In the genomic region with DNA sequence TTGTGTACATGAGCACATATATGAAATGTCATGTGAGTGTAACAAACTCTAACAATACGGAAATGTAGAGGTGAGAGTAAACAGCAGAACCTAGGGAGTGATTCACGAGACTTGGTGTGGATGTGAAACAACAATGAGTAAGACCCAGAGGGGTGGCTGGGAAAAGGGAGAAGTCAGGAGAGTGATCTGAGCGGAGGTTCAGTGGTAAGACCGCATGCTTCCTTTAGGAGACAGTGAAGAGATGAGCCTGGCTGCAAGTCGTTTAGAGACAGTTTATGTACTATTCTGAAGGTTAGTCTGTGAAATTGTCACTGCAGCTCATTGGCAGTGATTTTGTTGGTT, we compare ENCODE assay signal across 14 cellular contexts.
DNase-seq lines count a peak whose midpoint lies in the region; ATAC-seq, FAIRE-seq and TF ChIP-seq lines count a peak whose summit lies in the region.
"Had no signal": no experiment of that assay in that cellular context is flagged by ENCODE, and none has a peak within 500 bp of the region (broad histone marks: within the 10 kb centered on the region; RNA-seq: fewer than 3 reads in every experiment).

No MANE protein-coding gene starts in this region.

- H4K91ac ChIP-seq in IMR-90 (ENCODE audit: insufficient read depth, low read depth, low read length), result no peak overlapping the region

- H3K79me1 ChIP-seq in IMR-90 (ENCODE audit: low read depth in 1 of 2, low read length in 2 of 2), result 0 out of 4 replicates have a peak, but pooled peaks cover 2 to 6% of the 10 kb centered on the region in 2 experiments

- H2BK20ac ChIP-seq in IMR-90 (ENCODE audit: low read depth, low read length), result no peak overlapping the region

- peaks cover 3% of the 10 kb centered on the region; the same call in 1 of the 2 replicates for H3K9me1 ChIP-seq in IMR-90 (ENCODE audit: insufficient read depth, low read length)

- H3K4ac ChIP-seq in IMR-90 (ENCODE audit: low read depth, low read length), result no peak overlapping the region

- in situ Hi-C loops in IMR-90 (cut with MboI; ENCODE audit: low sequenced_read_pairs), result no loop called here

- H2BK120ac ChIP-seq in IMR-90 (ENCODE audit: low read depth, low read length), result no peak overlapping the region

- no peaks in the 10 kb centered on the region for H4K20me1 ChIP-seq in IMR-90 (ENCODE audit: insufficient read depth, low read length)

- intact Hi-C loops in IMR-90 (cut with micrococcal nuclease), result loop anchor here (5.0 kb wide), 1 partner anchor 699 kb away; no protein-coding TSS in a partner anchor
- intact Hi-C loops in left colon (cut with DNase I, micrococcal nuclease), result no loop called here

- no peaks in the 10 kb centered on the region for H3K9me3 ChIP-seq in IMR-90 (ENCODE audit: control insufficient read depth, insufficient read depth, low read length)
- H3K9me3 ChIP-seq: esophagus squamous epithelium had no signal

- no peaks in the 10 kb centered on the region for H3K27me3 ChIP-seq in IMR-90 (ENCODE audit: control insufficient read depth, insufficient read depth, low read length)

- dilution Hi-C loops in IMR-90 (cut with HindIII; ENCODE audit: low sequenced_read_pairs, unreplicated experiment), result no loop called here

- no peak overlapping the region; the same call in 1 of the 2 replicates for H3K14ac ChIP-seq in IMR-90 (replicated peaks; ENCODE audit: low read depth, low read length)

- no peak overlapping the region for H4K5ac ChIP-seq in IMR-90 (ENCODE audit: low read depth, low read length)

- FAIRE-seq in GM12892 (lab: Jason Lieb, UNC) (peak; percentile 77), frontal cortex (lab: Jason Lieb, UNC) (no peak)

- TF ChIP-seq CTCF in IMR-90 (conservative IDR thresholded peaks at IDR 0.05; ENCODE audit: low read depth, low read length), result no peak

- H3K56ac ChIP-seq in IMR-90 (ENCODE audit: extremely low read depth, insufficient read depth, low read length), result no peak overlapping the region

- H3K27ac ChIP-seq in IMR-90 (ENCODE audit: insufficient read depth, low read length), result no peak overlapping the region
- H3K27ac ChIP-seq: esophagus squamous epithelium had no signal

- no peak overlapping the region for H2AK5ac ChIP-seq in IMR-90 (ENCODE audit: low read depth, low read length)

- BruUV-seq in IMR-90 (replicated peaks; lab: Mats Ljungman, UMichigan), result no TSS peak

- no peak overlapping the region for H2BK15ac ChIP-seq in IMR-90 (ENCODE audit: low read depth, low read length)

- H3K23ac ChIP-seq in IMR-90 (ENCODE audit: low read depth, low read length), result no peak overlapping the region

- ATAC-seq in HG02571 (IDR thresholded peaks at IDR 0.05; ENCODE audit: unreplicated experiment) (peak; percentile 39), IMR-90 (ENCODE audit: low read depth) (no peak), left colon (no peak)
- ATAC-seq: activated CD8-positive, alpha-beta T cell treated with anti-CD3 and anti-CD28 coated beads, Interleukin-2, amount 10 ng/mL, durations not matched to agents 7 days and 5 days had no signal

- no peak overlapping the region for H3K4me3 ChIP-seq in IMR-90 (ENCODE audit: insufficient read depth, low read depth, low read length)
- H3K4me3 ChIP-seq: esophagus squamous epithelium had no signal

- H2AFZ ChIP-seq in IMR-90 (replicated peaks; ENCODE audit: low read length, poor library complexity), result peak overlapping the region; percentile 34

- TF ChIP-seq POLR2A in GM12892 (IDR thresholded peaks at IDR 0.05; ENCODE audit: low read depth, low read length) (no peak), IMR-90 (IDR thresholded peaks at IDR 0.05; ENCODE audit: low read depth, low read length) (no peak)

- DNase-seq in GM12892 (ENCODE audit: insufficient read length) (no peak), IMR-90 (peak; percentile 56), kidney tubule cell (ENCODE audit: low spot score) (peak; percentile 31), activated T-cell treated with anti-CD3 and anti-CD28 coated beads for 4 hours (no peak), frontal cortex (ENCODE audit: low spot score in 2 of 2) (no peak), left colon (no peak), activated gamma-delta T cell (lab: John Stamatoyannopoulos, UW) (no peak)
- DNase-seq: activated CD8-positive, alpha-beta T cell treated with anti-CD3 and anti-CD28 coated beads, Interleukin-2, amount 10 ng/mL, durations not matched to agents 7 days and 5 days; aorta; CD4-positive, alpha-beta memory T cell; esophagus squamous epithelium; left cardiac atrium; NCI-H1436 treated with DMSO at 0.1 percent for 48 hours had no signal

- H3K9ac ChIP-seq in IMR-90 (ENCODE audit: low read depth, low read length), result no peak overlapping the region

- H3K4me1 ChIP-seq in IMR-90 (ENCODE audit: control insufficient read depth, insufficient read depth, low read length), result peaks cover 9% of the 10 kb centered on the region; the same call in 1 of the 2 replicates

- no peak overlapping the region for H2BK5ac ChIP-seq in IMR-90 (ENCODE audit: low read depth, low read length, poor library complexity, severe bottlenecking)

- no peaks in the 10 kb centered on the region for H3K36me3 ChIP-seq in IMR-90 (ENCODE audit: control insufficient read depth, insufficient read depth, low read length)
- H3K36me3 ChIP-seq: esophagus squamous epithelium had no signal

- H4K8ac ChIP-seq in IMR-90 (ENCODE audit: low read depth in 2 of 2, low read length in 2 of 2), result no peak overlapping the region

- no peak for TF ChIP-seq RAD21 in IMR-90 (IDR thresholded peaks at IDR 0.05; ENCODE audit: low read length)

- no peak overlapping the region for H3K18ac ChIP-seq in IMR-90 (ENCODE audit: low read depth, low read length)

- POLR2A ChIA-PET in IMR-90 (lab: Charles Lee; ENCODE audit: unreplicated experiment), result no interaction called here

- H3K4me2 ChIP-seq in IMR-90 (ENCODE audit: low read depth, low read length), result no peak overlapping the region

- WGBS in IMR-90 (ENCODE audit: extremely low coverage in 2 of 2, insufficient read length in 1 of 2), 2 experiments, result 56% methylated on average over 2 of the region's 5 CpGs; no CpG with 5 or more reads in 1 of the 2 experiments

- H2AK9ac ChIP-seq in IMR-90 (replicated peaks; ENCODE audit: low read depth, low read length, poor library complexity), result no peak overlapping the region

- CTCF ChIA-PET in IMR-90 (lab: Yijun Ruan, JAX), result interaction anchor here (0.6 kb wide), 1 partner anchor 92 kb away, joined by 4 read pairs; no protein-coding TSS in a partner anchor

TF ChIP-seq in IMR-90, 13 proteins besides CTCF, POLR2A, EP300 and RAD21:
- TF ChIP-seq BHLHE40 (IDR thresholded peaks at IDR 0.05; ENCODE audit: low read depth, low read length), result peak; percentile 79
- TF ChIP-seq, protein P1, sequence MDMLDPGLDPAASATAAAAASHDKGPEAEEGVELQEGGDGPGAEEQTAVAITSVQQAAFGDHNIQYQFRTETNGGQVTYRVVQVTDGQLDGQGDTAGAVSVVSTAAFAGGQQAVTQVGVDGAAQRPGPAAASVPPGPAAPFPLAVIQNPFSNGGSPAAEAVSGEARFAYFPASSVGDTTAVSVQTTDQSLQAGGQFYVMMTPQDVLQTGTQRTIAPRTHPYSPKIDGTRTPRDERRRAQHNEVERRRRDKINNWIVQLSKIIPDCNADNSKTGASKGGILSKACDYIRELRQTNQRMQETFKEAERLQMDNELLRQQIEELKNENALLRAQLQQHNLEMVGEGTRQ (IDR thresholded peaks at IDR 0.05; ENCODE audit: low read depth, low read length), result no peak

Comparison
In these comparisons a context has a peak if more than half of its experiments do, and no peak if none do; other contexts are left out.
1. DNase-seq: peak in IMR-90 (single experiment) and kidney tubule cell (single experiment); none in GM12892 (single experiment), activated T-cell treated with anti-CD3 and anti-CD28 coated beads for 4 hours (single experiment), frontal cortex (0 of 2), left colon (0 of 2) and activated gamma-delta T cell (single experiment).